In genomic region chr3:80213076-80213475, GRCh38 we compare ENCODE assay signal across 19 cellular contexts.
"Had no signal": no experiment of that assay in that cellular context is flagged by ENCODE, and none has a peak within 500 bp of the region (broad histone marks: within the 10 kb centered on the region; RNA-seq: fewer than 3 reads in every experiment).

No MANE protein-coding gene starts in this region.

- DNase-seq: activated CD4-positive, alpha-beta T cell treated with anti-CD3 and anti-CD28 coated beads for 4 hours; activated CD8-positive, alpha-beta T cell treated with anti-CD3 and anti-CD28 coated beads for 36 hours; activated gamma-delta T cell treated with Interleukin-2 at 50 U/mL for 16 hours; activated T-cell treated with anti-CD3 and anti-CD28 coated beads, Interleukin-2, amount 50 U/mL, for 4 hours; amniotic stem cell; caudate nucleus; hippocampal formation; left lung; mucosa of descending colon; naive thymus-derived CD4-positive, alpha-beta T cell; pancreas; sigmoid colon; stimulated activated CD4-positive, alpha-beta T cell treated with anti-CD3 and anti-CD28 coated beads, Interleukin-12 subunit alpha, Interleukin-12 subunit beta, amount 100 ng/mL, for 4 hours; stimulated activated CD4-positive, alpha-beta T cell treated with anti-CD3 and anti-CD28 coated beads, Interleukin-2, amount 100 ng/mL, for 24 hours; stomach; testis had no signal

- H3K4me1 Mint-ChIP-seq: naive thymus-derived CD4-positive, alpha-beta T cell had no signal

- H3K27ac Mint-ChIP-seq: activated CD8-positive, alpha-beta T cell treated with anti-CD3 and anti-CD28 coated beads for 36 hours; activated naive CD8-positive, alpha-beta T cell; naive thymus-derived CD4-positive, alpha-beta T cell; WTC11 had no signal

- H3K27me3 ChIP-seq: left lung, pancreas, sigmoid colon, stomach, testis had no signal

- H3K27me3 Mint-ChIP-seq: activated CD8-positive, alpha-beta T cell treated with anti-CD3 and anti-CD28 coated beads for 36 hours; activated naive CD8-positive, alpha-beta T cell; naive thymus-derived CD4-positive, alpha-beta T cell had no signal

- H3K4me1 ChIP-seq: left lung, pancreas, sigmoid colon, stomach, testis had no signal

- H3K36me3 Mint-ChIP-seq: activated naive CD8-positive, alpha-beta T cell; naive thymus-derived CD4-positive, alpha-beta T cell; WTC11 had no signal

- H3K27ac ChIP-seq: left lung, pancreas, sigmoid colon, stomach, testis had no signal

- H3K4me3 ChIP-seq: left lung, mucosa of descending colon, pancreas, sigmoid colon, stomach, testis had no signal

- H3K36me3 ChIP-seq: left lung, pancreas, sigmoid colon, stomach had no signal

- ATAC-seq: activated CD8-positive, alpha-beta T cell treated with anti-CD3 and anti-CD28 coated beads for 36 hours; activated T-cell treated with anti-CD3 and anti-CD28 coated beads, Interleukin-2, amount 50 U/mL, for 4 hours; esophagus mucosa; left lung; mucosa of descending colon; naive thymus-derived CD4-positive, alpha-beta T cell; pancreas; WTC11 had no signal

- H3K4me3 Mint-ChIP-seq: activated CD8-positive, alpha-beta T cell treated with anti-CD3 and anti-CD28 coated beads for 36 hours; activated naive CD8-positive, alpha-beta T cell; activated T-cell treated with anti-CD3 and anti-CD28 coated beads, Interleukin-2, amount 50 U/mL, for 4 hours; naive thymus-derived CD4-positive, alpha-beta T cell; WTC11 had no signal
